ENCODE assay signal across 10 cellular contexts in the genomic region with DNA sequence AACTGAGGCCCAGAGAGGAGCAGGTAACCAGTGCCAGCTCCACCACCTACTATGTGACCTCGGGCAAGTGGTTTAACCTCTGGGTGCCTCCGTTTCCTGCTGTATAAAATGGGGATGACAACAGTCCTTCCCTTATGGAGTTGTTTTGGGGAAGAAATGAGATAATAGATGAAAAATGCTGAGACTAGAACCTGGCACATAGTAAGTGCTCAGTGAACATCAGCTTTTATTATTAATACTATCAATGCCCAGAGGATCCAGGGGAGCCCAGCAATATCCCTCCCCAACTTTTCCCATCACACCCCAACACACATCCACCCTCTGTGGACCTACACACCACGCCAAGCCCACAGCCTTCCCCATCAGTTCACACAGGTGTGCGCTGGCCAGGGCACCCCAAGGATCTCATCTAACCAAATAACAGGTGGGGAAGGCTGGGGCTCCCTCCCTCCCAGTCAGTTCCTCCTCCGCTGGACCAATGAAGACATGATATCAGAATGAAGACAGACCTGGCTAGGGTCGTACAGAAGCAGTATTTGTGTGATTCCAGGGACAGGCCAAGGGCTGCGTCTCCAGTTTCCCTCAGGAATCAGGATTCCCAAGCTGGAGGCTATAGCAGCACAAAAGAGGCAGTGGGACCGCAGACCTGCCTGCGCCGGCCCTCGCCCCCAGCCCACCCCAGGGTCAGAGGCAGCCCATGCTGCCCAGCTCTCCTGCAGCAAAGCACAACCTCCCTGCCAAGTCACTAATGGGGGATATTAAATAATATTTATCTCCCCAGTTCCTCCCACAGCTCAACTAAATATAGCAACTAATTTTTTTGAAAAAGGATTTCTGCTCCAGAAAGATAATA. TPM values are rescaled to one million over a fixed set of nuclear protein-coding genes. Genes with fewer than 3 reads are reported as not detected.
DNase-seq lines count a peak whose midpoint lies in the region; ATAC-seq lines count a peak whose summit lies in the region.
"Had no signal": no experiment of that assay in that cellular context is flagged by ENCODE, and none has a peak within 500 bp of the region (broad histone marks: within the 10 kb centered on the region; RNA-seq: fewer than 3 reads in every experiment).

No MANE protein-coding gene starts in this region.

- H3K27ac Mint-ChIP-seq in CD4-positive, alpha-beta memory T cell: peak overlapping the region; percentile 80 to 95 (median 88)
- H3K27ac Mint-ChIP-seq in activated naive CD8-positive, alpha-beta T cell treated with anti-CD3 and anti-CD28 coated beads for 36 hours: peak overlapping the region; percentile 62
- H3K27ac Mint-ChIP-seq in naive thymus-derived CD4-positive, alpha-beta T cell: peak overlapping the region; percentile 78 to 91 (median 87)

- no peak for DNase-seq in CD4-positive, alpha-beta memory T cell
- DNase-seq in H7 (peak; percentile 52), GF-D8 (lab: John Stamatoyannopoulos, UW) (no peak), pons (ENCODE audit: low spot score) (no peak)
- no peak for DNase-seq in activated naive CD8-positive, alpha-beta T cell treated with anti-CD3 and anti-CD28 coated beads for 36 hours
- DNase-seq in naive thymus-derived CD4-positive, alpha-beta T cell: no peak

- POLR2A ChIA-PET in CD4-positive, alpha-beta memory T cell (lab: Charles Lee; ENCODE audit: partially characterized antibody): interaction anchor here (0.9 to 5.0 kb wide), 9 partner anchors 10 to 106 kb away, joined by 3 to 46 read pairs (median 3); no protein-coding TSS in a partner anchor
- POLR2A ChIA-PET in naive thymus-derived CD4-positive, alpha-beta T cell (lab: Charles Lee): interaction anchor here (1.2 to 1.8 kb wide), 9 partner anchors 8 to 326 kb away, joined by 3 to 10 read pairs (median 4); partner anchors contain the start of genes CAMKK1, CTNS, CYB5D2 and SHPK

- H3K9me3 ChIP-seq in CD4-positive, alpha-beta memory T cell (ENCODE audit: control insufficient read depth in 1 of 2, low read length in 2 of 2): no peaks in the 10 kb centered on the region
- H3K9me3 ChIP-seq in naive thymus-derived CD4-positive, alpha-beta T cell (ENCODE audit: control insufficient read depth in 2 of 3, low read length in 3 of 3): no peaks in the 10 kb centered on the region
- H3K9me3 ChIP-seq: breast epithelium had no signal

- peak overlapping the region; percentile 62 for H3K27ac ChIP-seq in CD4-positive, alpha-beta memory T cell (ENCODE audit: low read depth, low read length)
- peak overlapping the region; percentile 75 for H3K27ac ChIP-seq in naive thymus-derived CD4-positive, alpha-beta T cell (ENCODE audit: low read depth, low read length)
- H3K27ac ChIP-seq: breast epithelium had no signal

- CTCF ChIA-PET in CD4-positive, alpha-beta memory T cell (lab: Charles Lee; ENCODE audit: partially characterized antibody): interaction anchor here (0.8 to 2.4 kb wide), 4 partner anchors 42 to 112 kb away, joined by 3 to 13 read pairs (median 4); partner anchors contain the start of gene P2RX1
- CTCF ChIA-PET in naive thymus-derived CD4-positive, alpha-beta T cell (lab: Charles Lee): interaction anchor here (0.6 to 0.7 kb wide), 2 partner anchors 51 to 221 kb away, joined by 3 to 7 read pairs; no protein-coding TSS in a partner anchor

- H3K4me3 Mint-ChIP-seq in CD4-positive, alpha-beta memory T cell: peak overlapping the region; percentile 88 to 92 (median 90)
- H3K4me3 Mint-ChIP-seq in activated naive CD8-positive, alpha-beta T cell treated with anti-CD3 and anti-CD28 coated beads for 36 hours: peak overlapping the region; percentile 85
- H3K4me3 Mint-ChIP-seq in naive thymus-derived CD4-positive, alpha-beta T cell: peak overlapping the region; percentile 80 to 92 (median 90)

- no peaks in the 10 kb centered on the region for H3K27me3 ChIP-seq in CD4-positive, alpha-beta memory T cell (ENCODE audit: insufficient read depth, low read length)
- peaks cover 26% of the 10 kb centered on the region for H3K27me3 ChIP-seq in H7 (ENCODE audit: control insufficient read depth, insufficient read depth, low read length)
- no peaks in the 10 kb centered on the region for H3K27me3 ChIP-seq in naive thymus-derived CD4-positive, alpha-beta T cell (ENCODE audit: control insufficient read depth in 2 of 2, insufficient read depth in 2 of 2, low read length in 2 of 2)

- no peaks in the 10 kb centered on the region for H3K27me3 Mint-ChIP-seq in CD4-positive, alpha-beta memory T cell
- no peaks in the 10 kb centered on the region for H3K27me3 Mint-ChIP-seq in activated naive CD8-positive, alpha-beta T cell treated with anti-CD3 and anti-CD28 coated beads for 36 hours
- no peaks in the 10 kb centered on the region for H3K27me3 Mint-ChIP-seq in naive thymus-derived CD4-positive, alpha-beta T cell

- peak overlapping the region; percentile 3 to 97 for H3K4me3 ChIP-seq in CD4-positive, alpha-beta memory T cell (ENCODE audit: low read length in 2 of 2)
- no peak overlapping the region for H3K4me3 ChIP-seq in H7 (ENCODE audit: insufficient read depth, low read depth, low read length)
- peak overlapping the region; percentile 62 for H3K4me3 ChIP-seq in naive thymus-derived CD4-positive, alpha-beta T cell (ENCODE audit: low read length)

- H3K4me1 Mint-ChIP-seq in CD4-positive, alpha-beta memory T cell: peaks cover 36 to 64% (median 53%) of the 10 kb centered on the region in 4 donors
- peaks cover 51% of the 10 kb centered on the region for H3K4me1 Mint-ChIP-seq in activated naive CD8-positive, alpha-beta T cell treated with anti-CD3 and anti-CD28 coated beads for 36 hours
- H3K4me1 Mint-ChIP-seq in naive thymus-derived CD4-positive, alpha-beta T cell: peaks cover 44 to 74% (median 67%) of the 10 kb centered on the region in 7 donors

- no peak for ATAC-seq in naive thymus-derived CD4-positive, alpha-beta T cell
- ATAC-seq in GM19023 (IDR thresholded peaks at IDR 0.05; ENCODE audit: unreplicated experiment) (no peak), HG03571 (IDR thresholded peaks at IDR 0.05; ENCODE audit: unreplicated experiment) (no peak)

- H3K36me3 Mint-ChIP-seq in CD4-positive, alpha-beta memory T cell: peaks cover 9 to 32% of the 10 kb centered on the region in 2 donors
- H3K36me3 Mint-ChIP-seq in activated naive CD8-positive, alpha-beta T cell treated with anti-CD3 and anti-CD28 coated beads for 36 hours: peaks cover 7% of the 10 kb centered on the region
- H3K36me3 Mint-ChIP-seq in naive thymus-derived CD4-positive, alpha-beta T cell: peaks cover 0 to 8% (median 0%) of the 10 kb centered on the region in 5 donors

- H3K9me3 Mint-ChIP-seq in CD4-positive, alpha-beta memory T cell: no peaks in the 10 kb centered on the region
- H3K9me3 Mint-ChIP-seq in activated naive CD8-positive, alpha-beta T cell treated with anti-CD3 and anti-CD28 coated beads for 36 hours: no peaks in the 10 kb centered on the region
- no peaks in the 10 kb centered on the region for H3K9me3 Mint-ChIP-seq in naive thymus-derived CD4-positive, alpha-beta T cell

- intact Hi-C loops in CD4-positive, alpha-beta memory T cell (cut with micrococcal nuclease): no loop called here
- intact Hi-C loops in naive thymus-derived CD4-positive, alpha-beta T cell (cut with micrococcal nuclease): loop anchor here (1.0 to 10.0 kb wide), 4 partner anchors 50 to 1370 kb away; partner anchors contain the start of genes CAMKK1 (in 1 of the 2) and PAFAH1B1 (in 1 of the 2)

- peaks cover 15% of the 10 kb centered on the region for H3K36me3 ChIP-seq in CD4-positive, alpha-beta memory T cell (ENCODE audit: insufficient read depth, low read length)
- H3K36me3 ChIP-seq in H7 (replicated peaks; ENCODE audit: control insufficient read depth, insufficient read depth, low read length): no peaks in the 10 kb centered on the region
- H3K36me3 ChIP-seq in naive thymus-derived CD4-positive, alpha-beta T cell (ENCODE audit: control insufficient read depth in 2 of 3, insufficient read depth in 3 of 3, low read length in 3 of 3): peaks cover 0 to 26% (median 0%) of the 10 kb centered on the region in 3 experiments
- H3K36me3 ChIP-seq: breast epithelium had no signal

- peaks cover 61% of the 10 kb centered on the region for H3K4me1 ChIP-seq in CD4-positive, alpha-beta memory T cell (ENCODE audit: insufficient read depth, low read length)
- H3K4me1 ChIP-seq in naive thymus-derived CD4-positive, alpha-beta T cell (ENCODE audit: control insufficient read depth in 2 of 2, insufficient read depth in 2 of 2, low read length in 2 of 2): peaks cover 48% of the 10 kb centered on the region in 2 donors

RNA-seq across cellular contexts. Expression of gene ATP2A3, which starts 1.8 kb away (rescaled TPM):
- 100 to 1,000 TPM; 157 to 177 TPM for total RNA-seq in CD4-positive, alpha-beta memory T cell
- 10 to 100 TPM; 34.4 to 89.0 TPM for polyA plus RNA-seq in CD4-positive, alpha-beta memory T cell
- 5.7 and 5.8 TPM in 2 replicates for total RNA-seq in H7 (2014; rRNA removed; shearing (Covaris generic))
- total RNA-seq in activated naive CD8-positive, alpha-beta T cell treated with anti-CD3 and anti-CD28 coated beads for 36 hours: 10 to 100 TPM; 85.7 to 89.9 TPM
- total RNA-seq in naive thymus-derived CD4-positive, alpha-beta T cell: 100 to 1,000 TPM; 148 to 260 (median 237) TPM
- polyA plus RNA-seq in naive thymus-derived CD4-positive, alpha-beta T cell: 100 to 1,000 TPM in 1 of 2 donors, 10 to 100 TPM in 1; 46.6 to 104 TPM
- total RNA-seq: HT1080 had no signal

RNA-seq across cellular contexts. Expression of gene P2RX1, which starts 46.2 kb away (rescaled TPM):
- not detected for total RNA-seq in CD4-positive, alpha-beta memory T cell
- not detected for polyA plus RNA-seq in CD4-positive, alpha-beta memory T cell
- total RNA-seq in H7 (2014; rRNA removed; shearing (Covaris generic)): 0.10 and 0.33 TPM in 2 replicates
- total RNA-seq in activated naive CD8-positive, alpha-beta T cell treated with anti-CD3 and anti-CD28 coated beads for 36 hours: under 1 TPM; 0.45 to 0.54 TPM
- total RNA-seq in naive thymus-derived CD4-positive, alpha-beta T cell: 10 to 100 TPM in 1 of 5 experiments, 1 to 10 TPM in 1, under 1 TPM in 2, not detected in 1; 0.27 to 53.7 (median 2.7) TPM
- polyA plus RNA-seq in naive thymus-derived CD4-positive, alpha-beta T cell: not detected
- total RNA-seq: HT1080 had no signal

Comparison
In these comparisons a context has a peak if more than half of its experiments do, and no peak if none do; other contexts are left out.
1. RNA of gene ATP2A3, which starts 1.8 kb away (total RNA-seq): 148 to 260 TPM in naive thymus-derived CD4-positive, alpha-beta T cell, 157 to 177 TPM in CD4-positive, alpha-beta memory T cell and 85.7 to 89.9 TPM in activated naive CD8-positive, alpha-beta T cell treated with anti-CD3 and anti-CD28 coated beads for 36 hours; 5.7 to 5.8 TPM in H7; every median in the first group is over 10 times any median in the second.
2. Peak in every context shown above with its lines, with median percentiles within 50 percentile points of each other: H3K27ac Mint-ChIP-seq and H3K4me3 Mint-ChIP-seq.